27 cellular contexts compared by ENCODE assay signal in genomic region chr5:66134407-66134843, GRCh38. TPM values are rescaled to one million over a fixed set of nuclear protein-coding genes. Genes with fewer than 3 reads are reported as not detected.
A peak's percentile ranks its signal among the peaks of the same experiment; 100 is the strongest.
DNase-seq lines count a peak whose midpoint lies in the region; ATAC-seq, FAIRE-seq and TF ChIP-seq lines count a peak whose summit lies in the region.
"Had no signal": no experiment of that assay in that cellular context is flagged by ENCODE, and none has a peak within 500 bp of the region (broad histone marks: within the 10 kb centered on the region; RNA-seq: fewer than 3 reads in every experiment).

No MANE protein-coding gene starts in this region.

- H3K4me3 Mint-ChIP-seq in astrocyte (ENCODE audit: unreplicated experiment): no peak overlapping the region
- H3K4me3 Mint-ChIP-seq: activated naive CD4-positive, alpha-beta T cell treated with anti-CD3 and anti-CD28 coated beads, Interleukin-2, amount 10 ng/mL, durations not matched to agents 7 days and 5 days; activated T-cell treated with anti-CD3 and anti-CD28 coated beads, Interleukin-2, amount 50 U/mL, for 4 hours; effector memory CD8-positive, alpha-beta T cell; stimulated activated effector memory CD8-positive, alpha-beta T cell treated with anti-CD3 and anti-CD28 coated beads, Interleukin-12 subunit alpha, Interleukin-12 subunit beta, amount 100 ng/mL, for 72 hours had no signal

- H3K4me3 ChIP-seq in astrocyte (ENCODE audit: insufficient read depth, low read depth, low read length): no peak overlapping the region
- no peak overlapping the region for H3K4me3 ChIP-seq in thyroid gland (replicated peaks in 1 of 3)
- H3K4me3 ChIP-seq: GM12878, K562, suprapubic skin had no signal

- H3K4me1 Mint-ChIP-seq in astrocyte (ENCODE audit: low read depth, unreplicated experiment): no peaks in the 10 kb centered on the region
- H3K4me1 Mint-ChIP-seq: activated naive CD4-positive, alpha-beta T cell treated with anti-CD3 and anti-CD28 coated beads, Interleukin-2, amount 10 ng/mL, durations not matched to agents 7 days and 5 days; stimulated activated effector memory CD8-positive, alpha-beta T cell treated with anti-CD3 and anti-CD28 coated beads, Interleukin-12 subunit alpha, Interleukin-12 subunit beta, amount 100 ng/mL, for 72 hours had no signal

- H3K79me2 ChIP-seq in astrocyte (ENCODE audit: insufficient read depth, low read length): no peaks in the 10 kb centered on the region

- no peaks in the 10 kb centered on the region for H3K36me3 Mint-ChIP-seq in astrocyte (ENCODE audit: low read depth, unreplicated experiment)
- H3K36me3 Mint-ChIP-seq: activated naive CD4-positive, alpha-beta T cell treated with anti-CD3 and anti-CD28 coated beads, Interleukin-2, amount 10 ng/mL, durations not matched to agents 7 days and 5 days; stimulated activated effector memory CD8-positive, alpha-beta T cell treated with anti-CD3 and anti-CD28 coated beads, Interleukin-12 subunit alpha, Interleukin-12 subunit beta, amount 100 ng/mL, for 72 hours had no signal

- TF ChIP-seq CTCF in astrocyte (IDR thresholded peaks at IDR 0.05; ENCODE audit: insufficient read depth, low read depth, low read length) (no peak), thyroid gland (IDR thresholded peaks at IDR 0.05) (no peak)

- no peaks in the 10 kb centered on the region for H4K20me1 ChIP-seq in astrocyte (ENCODE audit: insufficient read depth, low read length)

- WGBS in thyroid gland, 2 donors: 30 to 47% methylated on average over 1 of the region's 1 CpG

- H3K4me2 ChIP-seq in astrocyte (ENCODE audit: low read length): no peak overlapping the region

- H3K36me3 ChIP-seq in astrocyte (ENCODE audit: insufficient read depth, low read length) (no peaks in the 10 kb centered on the region), thyroid gland (no peaks in the 10 kb centered on the region)
- H3K36me3 ChIP-seq: suprapubic skin had no signal

- no peak overlapping the region for H2AFZ ChIP-seq in astrocyte (ENCODE audit: low read depth, low read length)

- no peaks in the 10 kb centered on the region for H3K27me3 ChIP-seq in astrocyte (ENCODE audit: insufficient read depth, low read length)
- no peaks in the 10 kb centered on the region for H3K27me3 ChIP-seq in thyroid gland
- H3K27me3 ChIP-seq: suprapubic skin had no signal

- DNase-seq in Right ventricle myocardium inferior (ENCODE audit: missing footprints) (no peak), cardiac septum (ENCODE audit: low spot score) (no peak), astrocyte (ENCODE audit: low read depth) (peak; percentile 20), iris pigment epithelial cell (ENCODE audit: low read depth) (peak; percentile 13), thyroid gland (peak; percentile 3 to 16), putamen (ENCODE audit: low spot score) (no peak), NCI-H1105 (lab: John Stamatoyannopoulos, UW) (no peak), NCI-H146 (lab: John Stamatoyannopoulos, UW) (no peak)
- DNase-seq: activated CD4-positive, CD25-positive, alpha-beta regulatory T cell treated with anti-CD3 and anti-CD28 coated beads, Interleukin-2, amount 50 U/mL, for 72 hours; activated CD8-positive, alpha-beta memory T cell treated with anti-CD3 and anti-CD28 coated beads for 24 hours; activated naive CD4-positive, alpha-beta T cell treated with anti-CD3 and anti-CD28 coated beads, Interleukin-2, amount 10 ng/mL, durations not matched to agents 7 days and 5 days; activated T-cell treated with anti-CD3 and anti-CD28 coated beads, Interleukin-2, amount 50 U/mL, for 4 hours; anterior cingulate cortex; DMS53; effector memory CD8-positive, alpha-beta T cell; glutamatergic neuron; mammary epithelial cell; NCI-H1105 treated with DMSO at 0.1 percent for 48 hours; NCI-H2107; NCI-H524; occipital lobe had no signal

- H3K9me3 ChIP-seq in astrocyte (ENCODE audit: insufficient read depth, low read depth, low read length) (no peaks in the 10 kb centered on the region), thyroid gland (no peaks in the 10 kb centered on the region)
- H3K9me3 ChIP-seq: suprapubic skin had no signal

- H3K27me3 Mint-ChIP-seq in astrocyte (ENCODE audit: low read depth, unreplicated experiment): no peaks in the 10 kb centered on the region
- H3K27me3 Mint-ChIP-seq: activated naive CD4-positive, alpha-beta T cell treated with anti-CD3 and anti-CD28 coated beads, Interleukin-2, amount 10 ng/mL, durations not matched to agents 7 days and 5 days had no signal

- H3K27ac ChIP-seq in astrocyte (ENCODE audit: low read depth, low read length) (no peak overlapping the region), thyroid gland (peak overlapping the region; percentile 58 to 65 (median 59))
- H3K27ac ChIP-seq: suprapubic skin had no signal

- no peak for TF ChIP-seq POLR2A in thyroid gland (IDR thresholded peaks at IDR 0.05)

- FAIRE-seq in astrocyte (lab: Jason Lieb, UNC): no peak
- FAIRE-seq: GM12878, K562 had no signal

- peaks cover 3% of the 10 kb centered on the region for H3K9me3 Mint-ChIP-seq in astrocyte (ENCODE audit: unreplicated experiment)
- H3K9me3 Mint-ChIP-seq: effector memory CD8-positive, alpha-beta T cell had no signal

- H3K4me1 ChIP-seq in astrocyte (ENCODE audit: insufficient read depth, low read length) (no peaks in the 10 kb centered on the region), thyroid gland (peaks cover 8 to 12% of the 10 kb centered on the region in 2 donors)
- H3K4me1 ChIP-seq: suprapubic skin had no signal

- peak; percentile 72 for ATAC-seq in Right ventricle myocardium inferior
- ATAC-seq: activated T-cell treated with anti-CD3 and anti-CD28 coated beads, Interleukin-2, amount 50 U/mL, for 4 hours; effector memory CD8-positive, alpha-beta T cell; GM12878; K562; sciatic nerve; SK-N-SH treated with all-trans-retinoic acid at 6 μM for 48 hours; stimulated activated effector memory CD8-positive, alpha-beta T cell treated with anti-CD3 and anti-CD28 coated beads, Interleukin-12 subunit alpha, Interleukin-12 subunit beta, amount 100 ng/mL, for 72 hours had no signal

- H3K27ac Mint-ChIP-seq in astrocyte (ENCODE audit: unreplicated experiment): no peak overlapping the region
- H3K27ac Mint-ChIP-seq: activated naive CD4-positive, alpha-beta T cell treated with anti-CD3 and anti-CD28 coated beads, Interleukin-2, amount 10 ng/mL, durations not matched to agents 7 days and 5 days; effector memory CD8-positive, alpha-beta T cell; stimulated activated effector memory CD8-positive, alpha-beta T cell treated with anti-CD3 and anti-CD28 coated beads, Interleukin-12 subunit alpha, Interleukin-12 subunit beta, amount 100 ng/mL, for 72 hours had no signal

- no peak overlapping the region for H3K9ac ChIP-seq in astrocyte (ENCODE audit: low read length)

- intact Hi-C loops in Right ventricle myocardium inferior (cut with DNase I): no loop called here
- intact Hi-C loops in cardiac septum (cut with DNase I): no loop called here
- intact Hi-C loops in thyroid gland (cut with DNase I): no loop called here

RNA-seq across cellular contexts. Expression of gene SREK1, which starts 9.7 kb away (rescaled TPM):
- total RNA-seq in Right ventricle myocardium inferior: 27.5 TPM
- total RNA-seq in cardiac septum: 50.7 TPM
- 58.4 and 66.1 TPM in 2 replicates for total RNA-seq in astrocyte
- 100 to 1,000 TPM; 124 to 236 (median 192) TPM for total RNA-seq in thyroid gland

Comparison
In these comparisons a context has a peak if more than half of its experiments do, and no peak if none do; other contexts are left out.
1. DNase-seq: peak in astrocyte (single experiment), iris pigment epithelial cell (single experiment) and thyroid gland (2 of 2); none in Right ventricle myocardium inferior (single experiment), cardiac septum (single experiment), putamen (single experiment), NCI-H1105 (single experiment) and NCI-H146 (single experiment).